ENCODE assay signal across 24 cellular contexts in the genomic region with DNA sequence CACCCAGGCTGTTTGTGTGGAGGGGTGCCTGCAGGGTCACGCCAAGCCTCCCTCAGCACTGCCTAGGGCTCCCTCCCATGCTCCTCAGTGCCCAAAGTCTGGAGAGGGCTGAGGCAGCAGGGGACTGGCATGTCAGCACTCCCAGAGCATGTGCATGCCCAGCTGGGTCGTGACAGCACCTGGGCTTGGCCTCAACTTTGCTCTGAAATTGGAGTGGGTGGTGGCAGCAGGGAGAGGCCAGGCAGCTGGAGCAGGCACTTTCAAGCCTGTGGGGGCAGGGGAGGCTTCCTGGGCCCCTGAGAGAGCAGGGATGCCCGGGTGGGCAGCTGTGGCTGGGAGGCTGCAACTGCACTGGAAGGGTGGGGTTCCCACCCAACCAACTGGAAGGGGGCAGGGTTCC.
"Had no signal": no experiment of that assay in that cellular context is flagged by ENCODE, and none has a peak within 500 bp of the region (broad histone marks: within the 10 kb centered on the region; RNA-seq: fewer than 3 reads in every experiment).

No MANE protein-coding gene starts in this region.

- H3K9me3 ChIP-seq: colonic mucosa, gastroesophageal sphincter, lower lobe of right lung had no signal

- H3K4me1 Mint-ChIP-seq: immature natural killer cell had no signal

- FAIRE-seq: endometrium, frontal cortex, kidney had no signal

- H3K27ac ChIP-seq: colonic mucosa, epithelial cell of prostate, esophagus muscularis mucosa, foreskin keratinocyte, gastroesophageal sphincter, heart left ventricle, hepatocyte, left lung, lower lobe of right lung had no signal

- ATAC-seq: effector memory CD8-positive, alpha-beta T cell; foreskin keratinocyte; gastroesophageal sphincter; heart left ventricle; left lung; left ventricle myocardium superior had no signal

- H3K36me3 ChIP-seq: colonic mucosa, esophagus muscularis mucosa, gastroesophageal sphincter, heart left ventricle, left lung, lower lobe of right lung had no signal

- H3K4me3 ChIP-seq: colonic mucosa, esophagus muscularis mucosa, gastroesophageal sphincter, heart left ventricle, hepatocyte, left lung, lower lobe of right lung had no signal

- H3K9me3 Mint-ChIP-seq: effector memory CD8-positive, alpha-beta T cell had no signal

- H3K36me3 Mint-ChIP-seq: immature natural killer cell had no signal

- H3K4me2 ChIP-seq: hepatocyte had no signal

- H2AFZ ChIP-seq: hepatocyte had no signal

- H3K4me3 Mint-ChIP-seq: dendritic cell treated with granulocyte-macrophage colony-stimulating factor and Interleukin-4, amounts not matched to agents 40 ng/mL and 50 ng/mL, for 4 days; effector memory CD8-positive, alpha-beta T cell; endodermal cell; immature natural killer cell; mesothelial cell of epicardium had no signal

- DNase-seq: colonic mucosa; cortex of kidney; effector CD8-positive, alpha-beta T cell; effector memory CD8-positive, alpha-beta T cell; endodermal cell; foreskin keratinocyte; heart left ventricle; hypothalamus; immature natural killer cell; islet precursor cell; kidney; kidney glomerular epithelial cell; left lung; left ventricle myocardium superior; lower lobe of right lung; mesenchymal stem cell had no signal

- H3K27me3 ChIP-seq: colonic mucosa, esophagus muscularis mucosa, foreskin keratinocyte, gastroesophageal sphincter, left lung had no signal

- H3K4me1 ChIP-seq: colonic mucosa, esophagus muscularis mucosa, foreskin keratinocyte, gastroesophageal sphincter, heart left ventricle, left lung, lower lobe of right lung had no signal

- H3K27ac Mint-ChIP-seq: dendritic cell treated with granulocyte-macrophage colony-stimulating factor and Interleukin-4, amounts not matched to agents 40 ng/mL and 50 ng/mL, for 4 days; effector memory CD8-positive, alpha-beta T cell; endodermal cell; immature natural killer cell; mesothelial cell of epicardium had no signal
